Comparison of ENCODE assay signal across 20 cellular contexts in genomic region chr4:69829678-69830077, GRCh38. TPM values are rescaled to one million over a fixed set of nuclear protein-coding genes. Genes with fewer than 3 reads are reported as not detected.
A peak's percentile ranks its signal among the peaks of the same experiment; 100 is the strongest.
DNase-seq lines count a peak whose midpoint lies in the region; ATAC-seq and TF ChIP-seq lines count a peak whose summit lies in the region.
"Had no signal": no experiment of that assay in that cellular context is flagged by ENCODE, and none has a peak within 500 bp of the region (broad histone marks: within the 10 kb centered on the region; RNA-seq: fewer than 3 reads in every experiment).

No MANE protein-coding gene starts in this region.

- TF ChIP-seq CTCF in Calu3 (IDR thresholded peaks at IDR 0.05; ENCODE audit: unreplicated experiment): no peak
- TF ChIP-seq CTCF in choroid plexus epithelial cell (conservative IDR thresholded peaks at IDR 0.05; ENCODE audit: low read depth, low read length): peak; percentile 7
- TF ChIP-seq CTCF in mesothelial cell of epicardium (IDR thresholded peaks at IDR 0.05; ENCODE audit: unreplicated experiment): no peak
- no peak for TF ChIP-seq CTCF in type B pancreatic cell (conservative IDR thresholded peaks at IDR 0.05)

- H3K36me3 Mint-ChIP-seq in Calu3 (ENCODE audit: insufficient read depth, unreplicated experiment) (peaks cover 15% of the 10 kb centered on the region), mesothelial cell of epicardium (no peaks in the 10 kb centered on the region), type B pancreatic cell (peaks cover 4% of the 10 kb centered on the region)
- H3K36me3 Mint-ChIP-seq: CD8-positive, alpha-beta memory T cell had no signal

- intact Hi-C loops in Calu3 (cut with micrococcal nuclease; ENCODE audit: unreplicated experiment): loop anchor here (1.0 to 10.0 kb wide), 3 partner anchors 52 to 363 kb away; no protein-coding TSS in a partner anchor

- H3K4me3 Mint-ChIP-seq in Calu3 (ENCODE audit: low read depth, unreplicated experiment) (peak overlapping the region; percentile 54), mesothelial cell of epicardium (no peak overlapping the region), type B pancreatic cell (no peak overlapping the region)
- H3K4me3 Mint-ChIP-seq: B cell; CD14-positive monocyte; CD8-positive, alpha-beta memory T cell had no signal

- peaks cover 14% of the 10 kb centered on the region for H3K4me1 Mint-ChIP-seq in Calu3 (ENCODE audit: low read depth, unreplicated experiment)
- peaks cover 36% of the 10 kb centered on the region for H3K4me1 Mint-ChIP-seq in mesothelial cell of epicardium
- H3K4me1 Mint-ChIP-seq in type B pancreatic cell (ENCODE audit: unreplicated experiment): peaks cover 22% of the 10 kb centered on the region

- H3K9me3 Mint-ChIP-seq in Calu3 (ENCODE audit: low read depth, unreplicated experiment) (no peaks in the 10 kb centered on the region), mesothelial cell of epicardium (no peaks in the 10 kb centered on the region), type B pancreatic cell (peaks cover 7% of the 10 kb centered on the region)

- BruUV-seq in Calu3 (replicated peaks; lab: Mats Ljungman, UMichigan): no TSS peak

- DNase-seq in Calu3: no peak
- DNase-seq in choroid plexus epithelial cell (ENCODE audit: low read depth): no peak
- DNase-seq in mesothelial cell of epicardium (ENCODE audit: low spot score in 2 of 2, unreplicated experiment in 2 of 2): no peak
- no peak for DNase-seq in type B pancreatic cell (ENCODE audit: extremely low spot score, unreplicated experiment)
- no peak for DNase-seq in DMS 273 (lab: John Stamatoyannopoulos, UW; ENCODE audit: unreplicated experiment)
- DNase-seq: CD8-positive, alpha-beta memory T cell; GM23248; H7; IMR-90; KG1; MG63; NCI-H2029; NCI-H446; NCI-H524 treated with DMSO at 0.1 percent for 48 hours; NCI-H774; PC-3 had no signal

- CTCF ChIA-PET in Calu3 (lab: Charles Lee): no interaction called here

- H3K4me3 ChIP-seq in choroid plexus epithelial cell (ENCODE audit: low read depth, low read length): no peak overlapping the region
- H3K4me3 ChIP-seq: GM23248, MG63 had no signal

- ATAC-seq in GM18502 (IDR thresholded peaks at IDR 0.05; ENCODE audit: poor library complexity, unreplicated experiment): no peak
- no peak for ATAC-seq in GM21526 (IDR thresholded peaks at IDR 0.05; ENCODE audit: low FRiP score, unreplicated experiment)
- ATAC-seq: PC-3 had no signal

- peak overlapping the region; percentile 75 for H3K27ac Mint-ChIP-seq in Calu3 (ENCODE audit: unreplicated experiment)
- H3K27ac Mint-ChIP-seq in mesothelial cell of epicardium: peak overlapping the region; percentile 26
- peak overlapping the region; percentile 83 for H3K27ac Mint-ChIP-seq in type B pancreatic cell
- H3K27ac Mint-ChIP-seq: B cell; CD8-positive, alpha-beta memory T cell had no signal

- no peaks in the 10 kb centered on the region for H3K27me3 Mint-ChIP-seq in Calu3 (ENCODE audit: unreplicated experiment)
- H3K27me3 Mint-ChIP-seq in mesothelial cell of epicardium (ENCODE audit: low read depth): no peaks in the 10 kb centered on the region
- no peaks in the 10 kb centered on the region for H3K27me3 Mint-ChIP-seq in type B pancreatic cell
- H3K27me3 Mint-ChIP-seq: B cell had no signal

RNA-seq across cellular contexts. Expression of gene SULT1E1, which starts 30.3 kb away (rescaled TPM):
- total RNA-seq in Calu3 (2022): 1.9 and 2.4 TPM in 2 replicates
- 118 to 122 TPM (median 121 TPM) in 3 replicates for total RNA-seq in mesothelial cell of epicardium
- 64.9 and 80.7 TPM in 2 replicates for total RNA-seq in type B pancreatic cell (ENCODE audit: low replicate concordance)
- total RNA-seq: B cell; CD8-positive, alpha-beta memory T cell; GM23248; H7; IMR-90; PC-3 had no signal

Comparison
In these comparisons a context has a peak if more than half of its experiments do, and no peak if none do; other contexts are left out.
1. H3K27ac Mint-ChIP-seq: peak in every context shown above with its lines; median percentile 83 in type B pancreatic cell; 75 in Calu3; 26 in mesothelial cell of epicardium.
2. RNA of gene SULT1E1, which starts 30.3 kb away (total RNA-seq): 118 to 122 TPM in mesothelial cell of epicardium and 64.9 to 80.7 TPM in type B pancreatic cell; 1.9 to 2.4 TPM in Calu3; every median in the first group is over 10 times any median in the second.